4 cellular contexts compared by ENCODE assay signal in genomic region chr7:128982105-128982504, GRCh38.
"Had no signal": no experiment of that assay in that cellular context is flagged by ENCODE, and none has a peak within 500 bp of the region (broad histone marks: within the 10 kb centered on the region; RNA-seq: fewer than 3 reads in every experiment).

No MANE protein-coding gene starts in this region.

- H3K4me2 ChIP-seq: GM23338 had no signal

- ATAC-seq: GM23338 had no signal

- H3K4me3 Mint-ChIP-seq: GM23338, H9 had no signal

- H3K9me3 Mint-ChIP-seq: GM23338, H9 had no signal

- DNase-seq: H9, HCEC 1CT, IMR-90 had no signal

- H3K4me3 ChIP-seq: GM23338 had no signal

- H3K27ac Mint-ChIP-seq: GM23338 had no signal
